Comparison of ENCODE assay signal across 8 cellular contexts in the genomic region with DNA sequence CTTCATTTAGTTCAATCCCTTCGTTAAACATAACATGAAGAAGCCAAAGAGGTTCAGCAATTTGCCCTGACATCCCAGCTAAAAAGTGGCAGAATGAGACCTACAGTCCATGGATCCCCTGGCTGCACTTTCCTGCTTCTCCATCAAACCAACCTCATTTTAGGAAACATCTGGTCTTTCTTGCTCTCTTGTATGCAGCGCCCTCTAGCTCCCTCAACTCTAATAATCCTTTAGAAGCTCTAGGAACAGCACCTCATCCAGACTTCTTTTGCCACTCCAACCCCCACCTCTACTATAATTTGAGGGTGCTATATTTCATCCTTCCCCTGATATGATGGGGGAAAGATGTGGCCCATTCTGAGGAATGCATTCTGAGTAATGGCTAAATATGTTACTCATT. TPM values are rescaled to one million over a fixed set of nuclear protein-coding genes. Genes with fewer than 3 reads are reported as not detected.
DNase-seq lines count a peak whose midpoint lies in the region; ATAC-seq, FAIRE-seq and TF ChIP-seq lines count a peak whose summit lies in the region.

No MANE protein-coding gene starts in this region.

- no peaks in the 10 kb centered on the region for H3K36me3 ChIP-seq in smooth muscle cell (ENCODE audit: low read depth)

- peak; percentile 12 for DNase-seq in stimulated activated CD4-positive, alpha-beta T cell treated with anti-CD3 and anti-CD28 coated beads, Interleukin-15, amount 100 ng/mL, for 24 hours
- no peak for DNase-seq in stimulated activated CD4-positive, alpha-beta T cell treated with anti-CD3 and anti-CD28 coated beads, Interleukin-2, amount 100 ng/mL, for 48 hours
- DNase-seq in HTR-8/SVneo (ENCODE audit: insufficient read length, low spot score) (peak; percentile 45), SW480 (ENCODE audit: low spot score) (peak; percentile 46), germinal center (ENCODE audit: low spot score) (peak; percentile 40), smooth muscle cell (lab: John Stamatoyannopoulos, UW; ENCODE audit: unreplicated experiment) (no peak)
- no peak for DNase-seq in stimulated activated CD4-positive, alpha-beta T cell treated with anti-CD3 and anti-CD28 coated beads, Interleukin-12 subunit alpha, Interleukin-12 subunit beta, amount 100 ng/mL, for 4 hours

- H3K79me2 ChIP-seq in smooth muscle cell (ENCODE audit: low read depth): no peaks in the 10 kb centered on the region

- H3F3A ChIP-seq in smooth muscle cell (ENCODE audit: low read depth): no peaks in the 10 kb centered on the region

- H3K27me3 ChIP-seq in smooth muscle cell (ENCODE audit: low read depth): no peaks in the 10 kb centered on the region

- no peak for FAIRE-seq in HTR-8/SVneo (lab: Jason Lieb, UNC)

- 20% methylated on average over 2 of the region's 2 CpGs for WGBS in smooth muscle cell (ENCODE audit: low lambda C conversion rate)

- no peaks in the 10 kb centered on the region for H4K20me1 ChIP-seq in smooth muscle cell (ENCODE audit: low read depth)

- H3K27ac ChIP-seq in smooth muscle cell (ENCODE audit: low read depth): no peak overlapping the region

- no peak overlapping the region for H3K4me3 ChIP-seq in smooth muscle cell

- no peak for ATAC-seq in HG02973 (IDR thresholded peaks at IDR 0.05; ENCODE audit: unreplicated experiment)

- no peak overlapping the region for H3K4me2 ChIP-seq in smooth muscle cell

- no peak overlapping the region for H2AFZ ChIP-seq in smooth muscle cell (ENCODE audit: low read depth)

- H3K9ac ChIP-seq in smooth muscle cell (ENCODE audit: low read depth): no peak overlapping the region

- TF ChIP-seq CTCF in smooth muscle cell (IDR thresholded peaks at IDR 0.05; ENCODE audit: borderline replicate concordance, insufficient read depth, poor library complexity, severe bottlenecking): peak; percentile 45

- H3K9me3 ChIP-seq in smooth muscle cell (replicated peaks; ENCODE audit: low read depth): no peaks in the 10 kb centered on the region

- H3K4me1 ChIP-seq in smooth muscle cell (ENCODE audit: low read depth): peaks cover 7% of the 10 kb centered on the region

RNA-seq across cellular contexts. Expression of gene CNTF, which starts 7.4 kb away (rescaled TPM):
- total RNA-seq in smooth muscle cell: 2.2 and 3.9 TPM in 2 replicates
- polyA plus RNA-seq in smooth muscle cell: 0.45 and 0.66 TPM in 2 replicates

RNA-seq across cellular contexts. Expression of gene ZFP91, which starts 51.0 kb away (rescaled TPM):
- 43.0 and 47.4 TPM in 2 replicates for total RNA-seq in smooth muscle cell
- 14.5 and 16.9 TPM in 2 replicates for polyA plus RNA-seq in smooth muscle cell

RNA-seq across cellular contexts. Expression of gene LPXN, which starts 54.2 kb away (rescaled TPM):
- 1.9 and 2.1 TPM in 2 replicates for total RNA-seq in smooth muscle cell
- polyA plus RNA-seq in smooth muscle cell: 2.7 and 4.0 TPM in 2 replicates

Comparison
In these comparisons a context has a peak if more than half of its experiments do, and no peak if none do; other contexts are left out.
1. DNase-seq: peak in stimulated activated CD4-positive, alpha-beta T cell treated with anti-CD3 and anti-CD28 coated beads, Interleukin-15, amount 100 ng/mL, for 24 hours (single experiment), HTR-8/SVneo (single experiment), SW480 (single experiment) and germinal center (single experiment); none in stimulated activated CD4-positive, alpha-beta T cell treated with anti-CD3 and anti-CD28 coated beads, Interleukin-2, amount 100 ng/mL, for 48 hours (0 of 2), smooth muscle cell (single experiment) and stimulated activated CD4-positive, alpha-beta T cell treated with anti-CD3 and anti-CD28 coated beads, Interleukin-12 subunit alpha, Interleukin-12 subunit beta, amount 100 ng/mL, for 4 hours (single experiment).